Comparison of ENCODE assay signal across 10 cellular contexts in the genomic region with DNA sequence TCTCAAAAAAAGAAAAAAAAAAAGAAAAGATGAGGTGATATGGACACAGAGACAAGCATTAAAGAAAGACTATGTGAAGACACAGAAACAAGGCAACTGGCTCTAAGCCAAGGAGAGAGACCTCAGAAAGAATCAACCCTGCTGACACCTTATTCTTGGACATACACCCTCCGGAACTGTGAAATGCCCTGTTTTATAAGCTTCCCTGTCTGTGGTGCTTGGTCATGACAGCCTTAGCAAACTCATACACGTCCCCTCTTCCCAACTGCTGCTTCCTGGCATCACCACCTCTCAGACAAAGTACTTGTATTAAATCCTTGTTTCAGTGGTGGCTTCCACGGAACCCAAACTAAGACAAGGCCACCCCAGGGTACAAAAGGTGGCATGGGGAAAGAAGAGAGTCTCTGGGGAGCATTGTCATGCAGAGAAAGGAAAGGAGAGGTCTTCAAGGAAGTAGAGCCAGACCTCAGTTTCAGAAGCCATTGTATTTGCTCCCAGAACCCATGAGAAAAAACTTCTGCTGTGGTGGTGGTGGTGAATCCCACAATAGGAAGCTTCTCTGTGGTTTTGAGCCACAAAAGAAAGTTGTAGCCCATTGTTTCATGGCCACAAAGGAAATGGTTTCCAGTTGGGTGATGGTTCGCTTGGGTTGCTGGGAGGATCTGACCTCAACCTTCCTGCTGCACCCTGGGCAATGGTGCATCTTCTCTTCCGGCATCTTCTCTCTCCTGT. TPM values are rescaled to one million over a fixed set of nuclear protein-coding genes. Genes with fewer than 3 reads are reported as not detected.
DNase-seq lines count a peak whose midpoint lies in the region; ATAC-seq and TF ChIP-seq lines count a peak whose summit lies in the region.
"Had no signal": no experiment of that assay in that cellular context is flagged by ENCODE, and none has a peak within 500 bp of the region (broad histone marks: within the 10 kb centered on the region; RNA-seq: fewer than 3 reads in every experiment).

No MANE protein-coding gene starts in this region.

- ATAC-seq in GM18907 (IDR thresholded peaks at IDR 0.05; ENCODE audit: unreplicated experiment) (no peak), HG03442 (IDR thresholded peaks at IDR 0.05; ENCODE audit: unreplicated experiment) (no peak), GM18861 (IDR thresholded peaks at IDR 0.05; ENCODE audit: unreplicated experiment) (no peak)

- DNase-seq in GM10266 (ENCODE audit: extremely low spot score) (peak; percentile 75), M059J (ENCODE audit: low read depth) (peak; percentile 41), left kidney (ENCODE audit: low read depth, low spot score) (peak; percentile 29), islet precursor cell (no peak)
- DNase-seq in activated CD4-positive, alpha-beta T cell treated with anti-CD3 and anti-CD28 coated beads, Interleukin-2, amount 50 U/mL, for 48 hours: peak; percentile 13 to 35
- DNase-seq: occipital lobe had no signal

- TF ChIP-seq CTCF in GM10266 (IDR thresholded peaks at IDR 0.05; ENCODE audit: control insufficient read depth, insufficient read depth, low read depth, missing control alignments): no peak

RNA-seq across cellular contexts. Expression of a gene that starts 16.3 kb away (rescaled TPM):
- total RNA-seq in M059J (2014; rRNA removed; shearing (Covaris generic)): not detected in 2 replicates
- total RNA-seq: glomerular endothelial cell, occipital lobe had no signal

RNA-seq across cellular contexts. Expression of a gene that starts 17.3 kb away (rescaled TPM):
- 1.8 and 13.0 TPM in 2 replicates for total RNA-seq in M059J (2014; rRNA removed; shearing (Covaris generic))

RNA-seq across cellular contexts. Expression of a gene that starts 40.3 kb away (rescaled TPM):
- total RNA-seq in M059J (2014; rRNA removed; shearing (Covaris generic)): not detected in 2 replicates
- total RNA-seq: glomerular endothelial cell, occipital lobe had no signal

RNA-seq across cellular contexts. Expression of a gene that starts 59.8 kb away (rescaled TPM):
- total RNA-seq in M059J (2014; rRNA removed; shearing (Covaris generic)): 0.17 and 0.74 TPM in 2 replicates
